Comparison of ENCODE assay signal across 1 cellular context in the genomic region with DNA sequence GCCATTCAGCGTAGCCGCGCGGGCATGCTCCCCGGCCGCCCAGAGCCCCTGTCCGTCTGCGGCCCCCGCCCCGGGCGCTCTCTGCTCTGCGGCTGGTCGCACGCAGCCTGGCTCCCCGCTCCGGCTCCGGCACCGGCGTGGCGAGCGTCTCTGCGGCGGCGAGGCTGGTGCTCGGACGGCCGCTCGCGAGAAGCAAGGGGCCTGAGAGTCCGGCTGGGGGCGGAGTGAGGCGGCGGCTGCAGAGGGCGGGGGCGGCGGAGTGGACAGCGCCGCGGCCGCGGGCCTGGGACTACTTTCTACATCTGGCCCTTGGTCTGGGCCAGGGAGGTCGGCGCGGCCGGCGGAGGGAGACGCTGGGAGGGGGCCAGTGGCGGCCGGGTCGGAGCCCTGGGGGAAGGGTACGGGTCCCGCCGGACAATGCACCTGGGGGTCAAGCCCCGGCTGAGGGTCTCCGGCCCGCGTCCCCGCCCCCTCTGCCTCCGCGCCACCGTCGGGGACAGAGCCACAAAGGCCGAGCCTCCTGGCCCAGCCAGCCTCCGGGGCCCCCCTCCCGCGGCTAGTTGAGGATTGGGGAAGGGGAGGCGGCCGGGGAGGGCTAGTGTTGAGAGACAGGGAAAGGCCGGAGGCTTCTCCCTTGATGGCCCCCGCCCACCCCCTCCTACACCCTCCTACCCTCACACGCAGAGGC.
TF ChIP-seq lines count a peak whose summit lies in the region.

A gene with protein sequence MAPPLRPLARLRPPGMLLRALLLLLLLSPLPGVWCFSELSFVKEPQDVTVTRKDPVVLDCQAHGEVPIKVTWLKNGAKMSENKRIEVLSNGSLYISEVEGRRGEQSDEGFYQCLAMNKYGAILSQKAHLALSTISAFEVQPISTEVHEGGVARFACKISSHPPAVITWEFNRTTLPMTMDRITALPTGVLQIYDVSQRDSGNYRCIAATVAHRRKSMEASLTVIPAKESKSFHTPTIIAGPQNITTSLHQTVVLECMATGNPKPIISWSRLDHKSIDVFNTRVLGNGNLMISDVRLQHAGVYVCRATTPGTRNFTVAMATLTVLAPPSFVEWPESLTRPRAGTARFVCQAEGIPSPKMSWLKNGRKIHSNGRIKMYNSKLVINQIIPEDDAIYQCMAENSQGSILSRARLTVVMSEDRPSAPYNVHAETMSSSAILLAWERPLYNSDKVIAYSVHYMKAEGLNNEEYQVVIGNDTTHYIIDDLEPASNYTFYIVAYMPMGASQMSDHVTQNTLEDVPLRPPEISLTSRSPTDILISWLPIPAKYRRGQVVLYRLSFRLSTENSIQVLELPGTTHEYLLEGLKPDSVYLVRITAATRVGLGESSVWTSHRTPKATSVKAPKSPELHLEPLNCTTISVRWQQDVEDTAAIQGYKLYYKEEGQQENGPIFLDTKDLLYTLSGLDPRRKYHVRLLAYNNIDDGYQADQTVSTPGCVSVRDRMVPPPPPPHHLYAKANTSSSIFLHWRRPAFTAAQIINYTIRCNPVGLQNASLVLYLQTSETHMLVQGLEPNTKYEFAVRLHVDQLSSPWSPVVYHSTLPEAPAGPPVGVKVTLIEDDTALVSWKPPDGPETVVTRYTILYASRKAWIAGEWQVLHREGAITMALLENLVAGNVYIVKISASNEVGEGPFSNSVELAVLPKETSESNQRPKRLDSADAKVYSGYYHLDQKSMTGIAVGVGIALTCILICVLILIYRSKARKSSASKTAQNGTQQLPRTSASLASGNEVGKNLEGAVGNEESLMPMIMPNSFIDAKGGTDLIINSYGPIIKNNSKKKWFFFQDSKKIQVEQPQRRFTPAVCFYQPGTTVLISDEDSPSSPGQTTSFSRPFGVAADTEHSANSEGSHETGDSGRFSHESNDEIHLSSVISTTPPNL (minus strand): TSS at position 226 of the 688 bp plus-strand sequence. CDS start 221 bp downstream, at position 5.

TF ChIP-seq in liver, 16 proteins besides CTCF, POLR2A, EP300 and RAD21 (continued from another document):
- TF ChIP-seq, protein P1, sequence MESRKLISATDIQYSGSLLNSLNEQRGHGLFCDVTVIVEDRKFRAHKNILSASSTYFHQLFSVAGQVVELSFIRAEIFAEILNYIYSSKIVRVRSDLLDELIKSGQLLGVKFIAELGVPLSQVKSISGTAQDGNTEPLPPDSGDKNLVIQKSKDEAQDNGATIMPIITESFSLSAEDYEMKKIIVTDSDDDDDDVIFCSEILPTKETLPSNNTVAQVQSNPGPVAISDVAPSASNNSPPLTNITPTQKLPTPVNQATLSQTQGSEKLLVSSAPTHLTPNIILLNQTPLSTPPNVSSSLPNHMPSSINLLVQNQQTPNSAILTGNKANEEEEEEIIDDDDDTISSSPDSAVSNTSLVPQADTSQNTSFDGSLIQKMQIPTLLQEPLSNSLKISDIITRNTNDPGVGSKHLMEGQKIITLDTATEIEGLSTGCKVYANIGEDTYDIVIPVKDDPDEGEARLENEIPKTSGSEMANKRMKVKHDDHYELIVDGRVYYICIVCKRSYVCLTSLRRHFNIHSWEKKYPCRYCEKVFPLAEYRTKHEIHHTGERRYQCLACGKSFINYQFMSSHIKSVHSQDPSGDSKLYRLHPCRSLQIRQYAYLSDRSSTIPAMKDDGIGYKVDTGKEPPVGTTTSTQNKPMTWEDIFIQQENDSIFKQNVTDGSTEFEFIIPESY (IDR thresholded peaks at IDR 0.05): no peak
- TF ChIP-seq NR2F2 (IDR thresholded peaks at IDR 0.05) (no peak), HNF4G (IDR thresholded peaks at IDR 0.05) (no peak), TAF1 (conservative IDR thresholded peaks at IDR 0.05) (no peak), JUND (IDR thresholded peaks at IDR 0.05) (no peak), SP1 (IDR thresholded peaks at IDR 0.05) (no peak), YY1 (IDR thresholded peaks at IDR 0.05) (no peak), HNF4A (conservative IDR thresholded peaks at IDR 0.05) (no peak), RXRA (IDR thresholded peaks at IDR 0.05) (no peak)
- TF ChIP-seq, protein P2, sequence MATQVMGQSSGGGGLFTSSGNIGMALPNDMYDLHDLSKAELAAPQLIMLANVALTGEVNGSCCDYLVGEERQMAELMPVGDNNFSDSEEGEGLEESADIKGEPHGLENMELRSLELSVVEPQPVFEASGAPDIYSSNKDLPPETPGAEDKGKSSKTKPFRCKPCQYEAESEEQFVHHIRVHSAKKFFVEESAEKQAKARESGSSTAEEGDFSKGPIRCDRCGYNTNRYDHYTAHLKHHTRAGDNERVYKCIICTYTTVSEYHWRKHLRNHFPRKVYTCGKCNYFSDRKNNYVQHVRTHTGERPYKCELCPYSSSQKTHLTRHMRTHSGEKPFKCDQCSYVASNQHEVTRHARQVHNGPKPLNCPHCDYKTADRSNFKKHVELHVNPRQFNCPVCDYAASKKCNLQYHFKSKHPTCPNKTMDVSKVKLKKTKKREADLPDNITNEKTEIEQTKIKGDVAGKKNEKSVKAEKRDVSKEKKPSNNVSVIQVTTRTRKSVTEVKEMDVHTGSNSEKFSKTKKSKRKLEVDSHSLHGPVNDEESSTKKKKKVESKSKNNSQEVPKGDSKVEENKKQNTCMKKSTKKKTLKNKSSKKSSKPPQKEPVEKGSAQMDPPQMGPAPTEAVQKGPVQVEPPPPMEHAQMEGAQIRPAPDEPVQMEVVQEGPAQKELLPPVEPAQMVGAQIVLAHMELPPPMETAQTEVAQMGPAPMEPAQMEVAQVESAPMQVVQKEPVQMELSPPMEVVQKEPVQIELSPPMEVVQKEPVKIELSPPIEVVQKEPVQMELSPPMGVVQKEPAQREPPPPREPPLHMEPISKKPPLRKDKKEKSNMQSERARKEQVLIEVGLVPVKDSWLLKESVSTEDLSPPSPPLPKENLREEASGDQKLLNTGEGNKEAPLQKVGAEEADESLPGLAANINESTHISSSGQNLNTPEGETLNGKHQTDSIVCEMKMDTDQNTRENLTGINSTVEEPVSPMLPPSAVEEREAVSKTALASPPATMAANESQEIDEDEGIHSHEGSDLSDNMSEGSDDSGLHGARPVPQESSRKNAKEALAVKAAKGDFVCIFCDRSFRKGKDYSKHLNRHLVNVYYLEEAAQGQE (IDR thresholded peaks at IDR 0.05): no peak
- TF ChIP-seq, protein P3, sequence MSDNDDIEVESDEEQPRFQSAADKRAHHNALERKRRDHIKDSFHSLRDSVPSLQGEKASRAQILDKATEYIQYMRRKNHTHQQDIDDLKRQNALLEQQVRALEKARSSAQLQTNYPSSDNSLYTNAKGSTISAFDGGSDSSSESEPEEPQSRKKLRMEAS (IDR thresholded peaks at IDR 0.05): no peak
